Comparison of ENCODE assay signal across 13 cellular contexts in the genomic region with DNA sequence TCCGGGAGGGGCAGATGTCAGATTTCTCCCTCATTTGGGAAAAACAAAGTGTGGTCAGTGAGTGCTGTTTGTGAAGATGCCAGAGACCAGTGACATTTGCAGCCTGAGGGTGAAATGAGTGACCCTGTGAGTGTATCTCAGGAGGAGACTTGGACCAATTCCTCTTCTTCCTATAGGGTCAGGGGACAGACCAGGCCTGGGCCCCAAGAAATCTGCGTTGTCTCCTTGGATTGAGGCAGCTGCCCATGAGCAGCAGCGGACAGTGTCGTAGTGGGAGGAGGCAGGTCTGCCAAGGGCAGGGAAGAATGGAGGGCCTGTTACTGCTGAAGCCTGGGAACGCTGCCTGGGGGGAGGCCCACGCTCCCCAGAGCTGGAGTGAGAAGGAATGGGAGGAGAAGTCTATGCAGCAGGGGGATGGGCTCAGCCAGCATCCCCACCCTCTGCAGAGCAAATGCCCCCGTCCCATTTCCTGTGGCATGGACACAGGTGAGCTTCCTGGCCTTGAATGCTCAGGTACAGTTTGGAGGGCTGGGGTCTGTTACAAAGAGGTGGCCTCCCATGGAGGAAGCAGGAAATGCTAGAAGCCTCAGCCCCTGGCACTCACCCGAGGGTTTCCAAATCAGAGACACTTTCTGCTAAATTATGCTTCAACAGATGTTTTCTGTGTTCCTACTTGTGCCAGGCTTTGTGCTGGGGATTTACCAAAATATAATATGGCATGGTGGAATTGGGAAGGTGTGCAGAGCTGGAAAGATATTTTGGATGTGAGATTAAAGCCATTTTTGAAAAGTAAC. TPM values are rescaled to one million over a fixed set of nuclear protein-coding genes. Genes with fewer than 3 reads are reported as not detected.
DNase-seq lines count a peak whose midpoint lies in the region; ATAC-seq, FAIRE-seq and TF ChIP-seq lines count a peak whose summit lies in the region.
"Had no signal": no experiment of that assay in that cellular context is flagged by ENCODE, and none has a peak within 500 bp of the region (broad histone marks: within the 10 kb centered on the region; RNA-seq: fewer than 3 reads in every experiment).

No MANE protein-coding gene starts in this region.

- peak overlapping the region in 3 of 4 donors; percentile 12 to 31 (median 27) for H3K4me3 ChIP-seq in Peyer's patch
- peak overlapping the region; percentile 34 for H3K4me3 ChIP-seq in fibroblast of pulmonary artery (replicated peaks; ENCODE audit: low read depth, low read length)
- H3K4me3 ChIP-seq in mucosa of stomach (ENCODE audit: low read length): no peak overlapping the region
- peak overlapping the region; percentile 4 to 49 (median 38) for H3K4me3 ChIP-seq in subcutaneous abdominal adipose tissue (ENCODE audit: low read depth in 1 of 5, low read length in 5 of 5)

- no peak for ATAC-seq in HG02642 (IDR thresholded peaks at IDR 0.05; ENCODE audit: poor library complexity, unreplicated experiment)

- DNase-seq in Peyer's patch (no peak), fibroblast of pulmonary artery (ENCODE audit: low read depth) (no peak), ureter (ENCODE audit: low spot score) (no peak), SW480 (ENCODE audit: low spot score) (no peak), RCC 7860 (ENCODE audit: low spot score) (no peak)
- DNase-seq: NCI-H1092 treated with DMSO at 0.1 percent for 48 hours had no signal

- FAIRE-seq in RCC 7860 (lab: Jason Lieb, UNC): no peak
- FAIRE-seq: GM18507, H54, urothelium cell line had no signal

- H3K9ac ChIP-seq in mucosa of stomach (ENCODE audit: low read length) (peak overlapping the region; percentile 30), subcutaneous abdominal adipose tissue (ENCODE audit: low read length in 5 of 5) (peak overlapping the region in 3 of 5 donors; percentile 29 to 35 (median 31))

- TF ChIP-seq CTCF in Peyer's patch (IDR thresholded peaks at IDR 0.05) (no peak), fibroblast of pulmonary artery (IDR thresholded peaks at IDR 0.05; ENCODE audit: low read length, missing control alignments) (no peak)

- H3K27ac ChIP-seq in Peyer's patch (peak overlapping the region; percentile 64 to 83 (median 77)), subcutaneous abdominal adipose tissue (ENCODE audit: low read depth, low read length) (peak overlapping the region; percentile 63)

- peaks cover 0 to 37% (median 0%) of the 10 kb centered on the region in 4 donors for H3K4me1 ChIP-seq in Peyer's patch
- H3K4me1 ChIP-seq in mucosa of stomach (ENCODE audit: control insufficient read depth, insufficient read depth, low read length): peaks cover 32% of the 10 kb centered on the region
- peaks cover 13 to 68% (median 57%) of the 10 kb centered on the region in 5 donors for H3K4me1 ChIP-seq in subcutaneous abdominal adipose tissue (ENCODE audit: control insufficient read depth in 5 of 5, insufficient read depth in 5 of 5, low read length in 5 of 5)

- H3K27me3 ChIP-seq in Peyer's patch: no peaks in the 10 kb centered on the region
- H3K27me3 ChIP-seq in mucosa of stomach (ENCODE audit: control insufficient read depth, insufficient read depth, low read length): no peaks in the 10 kb centered on the region
- H3K27me3 ChIP-seq in subcutaneous abdominal adipose tissue (ENCODE audit: control insufficient read depth in 5 of 5, insufficient read depth in 4 of 5, low read length in 5 of 5): no peaks in the 10 kb centered on the region

- H3K36me3 ChIP-seq in Peyer's patch (no peaks in the 10 kb centered on the region), mucosa of stomach (ENCODE audit: control insufficient read depth, insufficient read depth, low read length) (no peaks in the 10 kb centered on the region), subcutaneous abdominal adipose tissue (ENCODE audit: control insufficient read depth in 5 of 5, insufficient read depth in 5 of 5, low read length in 5 of 5) (peaks cover 0 to under 1% (median 0%) of the 10 kb centered on the region in 5 donors)

- no peak for TF ChIP-seq POLR2A in Peyer's patch (IDR thresholded peaks at IDR 0.05)

- H3K9me3 ChIP-seq in Peyer's patch (no peaks in the 10 kb centered on the region), mucosa of stomach (ENCODE audit: control insufficient read depth, low read length) (no peaks in the 10 kb centered on the region), subcutaneous abdominal adipose tissue (ENCODE audit: control insufficient read depth in 5 of 5, low read length in 5 of 5) (no peaks in the 10 kb centered on the region)

RNA-seq across cellular contexts. Expression of a gene that starts 29.8 kb away (rescaled TPM):
- 100 to 1,000 TPM in 1 of 4 donors, 10 to 100 TPM in 2, 1 to 10 TPM in 1; 8.8 to 178 (median 22.5) TPM for total RNA-seq in Peyer's patch
- total RNA-seq in ureter: 23.0 TPM
- total RNA-seq: T-helper 2 cell treated with Interferon-gamma antibody and Interleukin-4, amounts not matched to agents 100 ng/mL and 5 ng/mL, for 36 hours had no signal
